In genomic region chr9:80175286-80175906, GRCh38 we compare ENCODE assay signal across 8 cellular contexts.
DNase-seq lines count a peak whose midpoint lies in the region; ATAC-seq and TF ChIP-seq lines count a peak whose summit lies in the region.

No MANE protein-coding gene starts in this region.

- no peaks in the 10 kb centered on the region for H3K27me3 Mint-ChIP-seq in natural killer cell (ENCODE audit: low read depth in 2 of 2)
- H3K27me3 Mint-ChIP-seq in natural killer cell treated with Interleukin-12 subunit alpha and Interleukin-12 subunit beta and Interleukin-15 and Interleukin-18, amount 100 ng/mL, for 72 hours, result no peaks in the 10 kb centered on the region

- DNase-seq in natural killer cell (no peak), RKO (ENCODE audit: low spot score) (peak; percentile 59), pons (ENCODE audit: low spot score) (peak; percentile 37), posterior vena cava (ENCODE audit: low spot score) (no peak)
- no peak for DNase-seq in natural killer cell treated with Interleukin-12 subunit alpha and Interleukin-12 subunit beta and Interleukin-15 and Interleukin-18, amount 100 ng/mL, for 72 hours (ENCODE audit: low spot score)

- peak; percentile 60 for TF ChIP-seq CTCF in natural killer cell (IDR thresholded peaks at IDR 0.05)

- H3K36me3 Mint-ChIP-seq in natural killer cell, result no peaks in the 10 kb centered on the region
- no peaks in the 10 kb centered on the region for H3K36me3 Mint-ChIP-seq in natural killer cell treated with Interleukin-12 subunit alpha and Interleukin-12 subunit beta and Interleukin-15 and Interleukin-18, amount 100 ng/mL, for 72 hours

- no peak overlapping the region for H3K27ac Mint-ChIP-seq in natural killer cell
- no peak overlapping the region for H3K27ac Mint-ChIP-seq in natural killer cell treated with Interleukin-12 subunit alpha and Interleukin-12 subunit beta and Interleukin-15 and Interleukin-18, amount 100 ng/mL, for 72 hours

- H3K4me1 Mint-ChIP-seq in natural killer cell, result no peaks in the 10 kb centered on the region
- no peaks in the 10 kb centered on the region for H3K4me1 Mint-ChIP-seq in natural killer cell treated with Interleukin-12 subunit alpha and Interleukin-12 subunit beta and Interleukin-15 and Interleukin-18, amount 100 ng/mL, for 72 hours (ENCODE audit: low read depth in 2 of 2)

- ATAC-seq in natural killer cell (peak in 1 of 3 donors; percentile 45), HG03378 (IDR thresholded peaks at IDR 0.05; ENCODE audit: unreplicated experiment) (peak; percentile 63), esophagus mucosa (peak; percentile 41), HG02642 (IDR thresholded peaks at IDR 0.05; ENCODE audit: poor library complexity, unreplicated experiment) (no peak)
- no peak for ATAC-seq in natural killer cell treated with Interleukin-12 subunit alpha and Interleukin-12 subunit beta and Interleukin-15 and Interleukin-18, amount 100 ng/mL, for 72 hours

- no peak overlapping the region for H3K4me3 Mint-ChIP-seq in natural killer cell
- no peak overlapping the region for H3K4me3 Mint-ChIP-seq in natural killer cell treated with Interleukin-12 subunit alpha and Interleukin-12 subunit beta and Interleukin-15 and Interleukin-18, amount 100 ng/mL, for 72 hours

- intact Hi-C loops in natural killer cell (cut with micrococcal nuclease), result no loop called here
- intact Hi-C loops in posterior vena cava (cut with DNase I), result no loop called here

- no peaks in the 10 kb centered on the region for H3K9me3 Mint-ChIP-seq in natural killer cell
- no peaks in the 10 kb centered on the region for H3K9me3 Mint-ChIP-seq in natural killer cell treated with Interleukin-12 subunit alpha and Interleukin-12 subunit beta and Interleukin-15 and Interleukin-18, amount 100 ng/mL, for 72 hours

Comparison
In these comparisons a context has a peak if more than half of its experiments do, and no peak if none do; other contexts are left out.
1. ATAC-seq: peak in HG03378 (single experiment) and esophagus mucosa (single experiment); none in natural killer cell treated with Interleukin-12 subunit alpha and Interleukin-12 subunit beta and Interleukin-15 and Interleukin-18, amount 100 ng/mL, for 72 hours (0 of 2) and HG02642 (single experiment).
2. DNase-seq: peak in RKO (single experiment) and pons (single experiment); none in natural killer cell (single experiment), natural killer cell treated with Interleukin-12 subunit alpha and Interleukin-12 subunit beta and Interleukin-15 and Interleukin-18, amount 100 ng/mL, for 72 hours (single experiment) and posterior vena cava (single experiment).